27 cellular contexts compared by ENCODE assay signal in genomic region chr20:4427936-4428581, GRCh38.
A peak's percentile ranks its signal among the peaks of the same experiment; 100 is the strongest.
DNase-seq lines count a peak whose midpoint lies in the region; ATAC-seq, FAIRE-seq and TF ChIP-seq lines count a peak whose summit lies in the region.
"Had no signal": no experiment of that assay in that cellular context is flagged by ENCODE, and none has a peak within 500 bp of the region (broad histone marks: within the 10 kb centered on the region; RNA-seq: fewer than 3 reads in every experiment).

No MANE protein-coding gene starts in this region.

- H3K4me1 ChIP-seq in BLaER1 treated with 17β-estradiol and CSF1 and Interleukin-3, amounts not matched to agents 10 nM and 100 nM = peaks cover 0 to 11% (median 8%) of the 10 kb centered on the region in 10 experiments; a peak in 12 of 20 replicates
- H3K4me1 ChIP-seq in GM23338 (ENCODE audit: insufficient read depth) (no peaks in the 10 kb centered on the region), OCI-LY7 (ENCODE audit: insufficient read depth, low read length, poor library complexity, severe bottlenecking) (no peaks in the 10 kb centered on the region), small intestine (ENCODE audit: control insufficient read depth in 2 of 2, insufficient read depth in 1 of 2, low read depth in 1 of 2, low read length in 1 of 2) (no peaks in the 10 kb centered on the region)
- H3K4me1 ChIP-seq: HAP-1, psoas muscle, SJCRH30, stomach, upper lobe of left lung had no signal

- no peaks in the 10 kb centered on the region for H4K20me1 ChIP-seq in BLaER1 treated with 17β-estradiol and CSF1 and Interleukin-3, amounts not matched to agents 10 nM and 100 nM
- no peaks in the 10 kb centered on the region for H4K20me1 ChIP-seq in GM23338 (replicated peaks; ENCODE audit: insufficient read depth)
- no peaks in the 10 kb centered on the region for H4K20me1 ChIP-seq in OCI-LY7 (ENCODE audit: insufficient read depth, low read length)

- peak overlapping the region in 1 of 11 experiments; percentile 7; a peak in 2 of 22 replicates for H3K27ac ChIP-seq in BLaER1 treated with 17β-estradiol and CSF1 and Interleukin-3, amounts not matched to agents 10 nM and 100 nM
- H3K27ac ChIP-seq in GM23338 (ENCODE audit: low read depth) (no peak overlapping the region), OCI-LY7 (ENCODE audit: low read depth, low read length, poor library complexity, severe bottlenecking) (no peak overlapping the region), small intestine (ENCODE audit: low read depth in 1 of 2, low read length in 1 of 2) (peak overlapping the region in 1 of 2 donors; percentile 0)
- H3K27ac ChIP-seq: left lung, psoas muscle, SJCRH30, skin epidermis, stomach, upper lobe of left lung, WERI-Rb-1 had no signal

- H3K9me2 ChIP-seq in GM23338 (ENCODE audit: insufficient read depth) = 0 out of 2 replicates have a peak, but pooled peaks cover 3% of the 10 kb centered on the region
- H3K9me2 ChIP-seq in OCI-LY7 (ENCODE audit: insufficient read depth, low read length) = no peaks in the 10 kb centered on the region

- no peaks in the 10 kb centered on the region for H3K9me3 Mint-ChIP-seq in GM23338
- H3K9me3 Mint-ChIP-seq: activated naive CD4-positive, alpha-beta T cell treated with anti-CD3 and anti-CD28 coated beads, Interleukin-2, amount 50 U/mL, for 24 hours; nephron had no signal

- H2AFZ ChIP-seq in GM23338 (peak overlapping the region; percentile 91), OCI-LY7 (ENCODE audit: low read length) (no peak overlapping the region)

- H3K36me3 Mint-ChIP-seq in GM23338 (ENCODE audit: low read depth) = no peaks in the 10 kb centered on the region
- H3K36me3 Mint-ChIP-seq: activated naive CD4-positive, alpha-beta T cell treated with anti-CD3 and anti-CD28 coated beads, Interleukin-2, amount 50 U/mL, for 24 hours had no signal

- intact Hi-C loops in OCI-LY7 (cut with micrococcal nuclease; ENCODE audit: unreplicated experiment) = no loop called here

- WGBS in small intestine, 3 donors = 69 to 70% (median 70%) methylated on average over 4 of the region's 4 CpGs

- POLR2A ChIA-PET in OCI-LY7 (lab: Charles Lee) = interaction anchor here (0.7 kb wide), 1 partner anchor 25 kb away, joined by 3 read pairs; no protein-coding TSS in a partner anchor

- TF ChIP-seq CTCF in GM23338 (conservative IDR thresholded peaks at IDR 0.05; ENCODE audit: low read depth in 2 of 2) = no peak
- TF ChIP-seq CTCF in OCI-LY7 (conservative IDR thresholded peaks at IDR 0.05; ENCODE audit: low read length) = no peak
- no peak for TF ChIP-seq CTCF in GM20000 (IDR thresholded peaks at IDR 0.05; ENCODE audit: extremely low read depth, missing control alignments)

- H3K27me3 Mint-ChIP-seq in GM23338 (ENCODE audit: insufficient read depth, low read depth, poor library complexity) = no peaks in the 10 kb centered on the region

- BruUV-seq in OCI-LY7 (replicated peaks; lab: Mats Ljungman, UMichigan) = no TSS peak

- no peak overlapping the region for H3K9ac ChIP-seq in BLaER1 treated with 17β-estradiol and CSF1 and Interleukin-3, amounts not matched to agents 10 nM and 100 nM

- FAIRE-seq in small intestine (lab: Jason Lieb, UNC) = no peak
- FAIRE-seq: endometrium had no signal

- H3K27me3 ChIP-seq in BLaER1 treated with 17β-estradiol and CSF1 and Interleukin-3, amounts not matched to agents 10 nM and 100 nM = no peaks in the 10 kb centered on the region
- H3K27me3 ChIP-seq in GM23338 (ENCODE audit: insufficient read depth) (no peaks in the 10 kb centered on the region), small intestine (ENCODE audit: control insufficient read depth in 2 of 2, insufficient read depth in 2 of 2, low read length in 2 of 2) (no peaks in the 10 kb centered on the region)
- H3K27me3 ChIP-seq: left lung, SJCRH30, stomach, upper lobe of left lung had no signal

- H3K79me2 ChIP-seq in GM23338 (replicated peaks; ENCODE audit: insufficient read depth) = no peaks in the 10 kb centered on the region
- no peaks in the 10 kb centered on the region for H3K79me2 ChIP-seq in OCI-LY7 (ENCODE audit: insufficient read depth, low read depth, low read length)

- H3K4me3 Mint-ChIP-seq in GM23338 = no peak overlapping the region
- H3K4me3 Mint-ChIP-seq: activated naive CD4-positive, alpha-beta T cell treated with anti-CD3 and anti-CD28 coated beads, Interleukin-2, amount 50 U/mL, for 24 hours; nephron; T-helper 17 cell had no signal

- no peaks in the 10 kb centered on the region for H3F3A ChIP-seq in GM23338 (replicated peaks; ENCODE audit: low read depth)

- no peak overlapping the region for H3K4me3 ChIP-seq in BLaER1 treated with 17β-estradiol and CSF1 and Interleukin-3, amounts not matched to agents 10 nM and 100 nM
- no peak overlapping the region for H3K4me3 ChIP-seq in GM23338
- no peak overlapping the region for H3K4me3 ChIP-seq in OCI-LY7 (ENCODE audit: low read depth, low read length, poor library complexity, severe bottlenecking)
- no peak overlapping the region for H3K4me3 ChIP-seq in small intestine (ENCODE audit: low read depth in 1 of 2, low read length in 2 of 2)
- H3K4me3 ChIP-seq: HAP-1, left lung, psoas muscle, SJCRH30, skin epidermis, stomach, upper lobe of left lung had no signal

- DNase-seq in GM23338 (ENCODE audit: low spot score) (peak; percentile 9), RPMI7951 (ENCODE audit: low read depth) (peak; percentile 19), iris pigment epithelial cell (ENCODE audit: low read depth) (peak; percentile 16), OCI-LY7 (ENCODE audit: low spot score) (no peak), GM20000 (ENCODE audit: low spot score) (no peak), small intestine (no peak)
- DNase-seq: activated T-cell treated with anti-CD3 and anti-CD28 coated beads, Interleukin-2, amount 50 U/mL, for 48 hours; AML-193; head of caudate nucleus; KG1; left lung; midbrain; NCI-H1092 treated with DMSO at 0.1 percent for 48 hours; NCI-H2081; psoas muscle; SJCRH30; stimulated activated CD4-positive, alpha-beta T cell treated with anti-CD3 and anti-CD28 coated beads, Interleukin-2, amount 100 ng/mL, for 48 hours; stomach; T-helper 17 cell; WERI-Rb-1 had no signal

- H3K4me1 Mint-ChIP-seq in GM23338 = no peaks in the 10 kb centered on the region
- H3K4me1 Mint-ChIP-seq: activated naive CD4-positive, alpha-beta T cell treated with anti-CD3 and anti-CD28 coated beads, Interleukin-2, amount 50 U/mL, for 24 hours; nephron; T-helper 17 cell had no signal

- H3K27ac Mint-ChIP-seq in GM23338 = no peak overlapping the region
- H3K27ac Mint-ChIP-seq: activated naive CD4-positive, alpha-beta T cell treated with anti-CD3 and anti-CD28 coated beads, Interleukin-2, amount 50 U/mL, for 24 hours; nephron; T-helper 17 cell had no signal

- peak overlapping the region in 7 of 11 experiments; percentile 3 to 60 (median 46); a peak in 12 of 22 replicates for H3K4me2 ChIP-seq in BLaER1 treated with 17β-estradiol and CSF1 and Interleukin-3, amounts not matched to agents 10 nM and 100 nM
- H3K4me2 ChIP-seq in GM23338 (no peak overlapping the region), OCI-LY7 (ENCODE audit: low read length) (no peak overlapping the region)

- ATAC-seq in GM23338 = no peak
- ATAC-seq: left lung, psoas muscle, T-helper 17 cell had no signal

- CTCF ChIA-PET in OCI-LY7 (lab: Charles Lee; ENCODE audit: unreplicated experiment) = no interaction called here

- H3K9me3 ChIP-seq in BLaER1 treated with 17β-estradiol and CSF1 and Interleukin-3, amounts not matched to agents 10 nM and 100 nM (replicated peaks in 1 of 11) = no peaks in the 10 kb centered on the region
- H3K9me3 ChIP-seq in OCI-LY7 (ENCODE audit: low read length) = no peaks in the 10 kb centered on the region
- H3K9me3 ChIP-seq in small intestine (ENCODE audit: control insufficient read depth, low read depth) = no peaks in the 10 kb centered on the region
- H3K9me3 ChIP-seq: HAP-1, left lung, psoas muscle, SJCRH30, stomach, upper lobe of left lung had no signal

- no peaks in the 10 kb centered on the region for H3K36me3 ChIP-seq in BLaER1 treated with 17β-estradiol and CSF1 and Interleukin-3, amounts not matched to agents 10 nM and 100 nM
- H3K36me3 ChIP-seq in GM23338 (ENCODE audit: insufficient read depth) (no peaks in the 10 kb centered on the region), OCI-LY7 (ENCODE audit: insufficient read depth, low read length) (no peaks in the 10 kb centered on the region), small intestine (ENCODE audit: control insufficient read depth in 2 of 2, insufficient read depth in 2 of 2, low read length in 2 of 2) (no peaks in the 10 kb centered on the region)
- H3K36me3 ChIP-seq: HAP-1, left lung, SJCRH30, stomach, upper lobe of left lung, WERI-Rb-1 had no signal

TF ChIP-seq in GM23338, 12 proteins besides CTCF, POLR2A, EP300 and RAD21 (continues in another document):
- TF ChIP-seq ETS1 (IDR thresholded peaks at IDR 0.05) (no peak), NANOG (IDR thresholded peaks at IDR 0.05; ENCODE audit: borderline replicate concordance) (no peak)

Comparison
In these comparisons a context has a peak if more than half of its experiments do, and no peak if none do; other contexts are left out.
1. H3K4me2 ChIP-seq: peak in BLaER1 treated with 17β-estradiol and CSF1 and Interleukin-3, amounts not matched to agents 10 nM and 100 nM (7 of 11); none in GM23338 (single experiment) and OCI-LY7 (single experiment).
2. DNase-seq: peak in GM23338 (single experiment), RPMI7951 (single experiment) and iris pigment epithelial cell (single experiment); none in OCI-LY7 (single experiment), GM20000 (single experiment) and small intestine (single experiment).